Comparison of ENCODE assay signal across 1 cellular context in genomic region chr6:16339263-16339587, GRCh38.
TF ChIP-seq lines count a peak whose summit lies in the region.

No MANE protein-coding gene starts in this region.

TF ChIP-seq in GM12878, 131 proteins besides CTCF, POLR2A, EP300 and RAD21 (continued from another document):
- no peak for TF ChIP-seq BCL3 (IDR thresholded peaks at IDR 0.05; ENCODE audit: borderline replicate concordance, insufficient read depth, low read depth, low read length, poor library complexity, severe bottlenecking)
- TF ChIP-seq IKZF2 (IDR thresholded peaks at IDR 0.05): no peak
- no peak for TF ChIP-seq E2F8 (IDR thresholded peaks at IDR 0.05; ENCODE audit: low read depth, partially characterized antibody)
- TF ChIP-seq CHD1 (IDR thresholded peaks at IDR 0.05; ENCODE audit: low read depth, low read length): no peak
